ENCODE assay signal across 8 cellular contexts in the genomic region with DNA sequence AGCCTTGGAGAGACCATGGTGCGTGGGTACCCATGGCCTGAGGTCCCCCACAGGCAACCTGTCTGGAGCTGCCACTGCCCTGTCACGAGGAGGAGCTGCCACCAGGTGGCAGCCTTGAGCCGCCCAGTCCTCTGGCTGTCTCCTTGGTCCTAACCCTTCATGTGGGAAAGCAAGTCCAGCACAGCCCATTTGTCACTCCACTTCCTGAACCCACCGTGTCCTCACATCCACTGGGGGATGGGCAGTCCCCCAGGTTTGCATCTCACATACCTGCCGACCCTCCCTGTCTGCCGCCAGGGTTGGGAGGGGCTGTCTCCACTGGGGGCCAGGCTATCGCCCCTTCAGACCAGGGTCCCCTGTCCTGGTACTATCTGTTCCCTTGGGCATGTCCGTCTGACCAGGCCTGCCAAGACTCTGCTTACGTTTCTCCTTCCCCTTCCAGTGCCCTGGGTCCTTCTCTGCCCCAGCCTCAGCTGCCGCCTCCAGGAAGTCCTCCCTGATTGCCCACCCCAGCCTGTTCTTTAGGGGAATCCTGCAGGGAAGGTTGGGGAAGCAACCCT. TPM values are rescaled to one million over a fixed set of nuclear protein-coding genes. Genes with fewer than 3 reads are reported as not detected.
DNase-seq lines count a peak whose midpoint lies in the region; ATAC-seq and TF ChIP-seq lines count a peak whose summit lies in the region.

No MANE protein-coding gene starts in this region.

- H3K27ac Mint-ChIP-seq in IgD-negative memory B cell, result peak overlapping the region; percentile 63 to 92 (median 90)
- peak overlapping the region; percentile 14 for H3K27ac Mint-ChIP-seq in activated T-cell treated with anti-CD3 and anti-CD28 coated beads, Interleukin-2, amount 50 U/mL, for 72 hours
- H3K27ac Mint-ChIP-seq in natural killer cell, result peak overlapping the region; percentile 58 to 68

- H3K9me3 Mint-ChIP-seq in IgD-negative memory B cell (peaks cover 0 to 2% (median 0%) of the 10 kb centered on the region in 3 donors), natural killer cell (no peaks in the 10 kb centered on the region)
- H3K9me3 Mint-ChIP-seq in activated T-cell treated with anti-CD3 and anti-CD28 coated beads, Interleukin-2, amount 50 U/mL, for 72 hours, result no peaks in the 10 kb centered on the region

- CTCF ChIA-PET in PC-9 (lab: Charles Lee), result interaction anchor here (0.6 kb wide), 1 partner anchor 397 kb away, joined by 3 read pairs; no protein-coding TSS in a partner anchor

- WGBS in esophagus squamous epithelium, 2 donors, result 21 to 28% methylated on average over 6 to 9 of the region's 10 CpGs

- ATAC-seq in activated T-cell treated with anti-CD3 and anti-CD28 coated beads, Interleukin-2, amount 50 U/mL, for 72 hours (replicated peaks in 1 of 2), result peak in 1 of 2 donors; percentile 22
- ATAC-seq in natural killer cell, result peak in 1 of 3 donors; percentile 18
- ATAC-seq in HG02678 (IDR thresholded peaks at IDR 0.05; ENCODE audit: unreplicated experiment), result no peak

- no peak for TF ChIP-seq POLR2A in esophagus squamous epithelium (IDR thresholded peaks at IDR 0.05)

- DNase-seq in D341Med (ENCODE audit: low spot score) (peak; percentile 85), PC-9 (peak; percentile 48 to 77), esophagus squamous epithelium (lab: John Stamatoyannopoulos, UW) (no peak), natural killer cell (peak; percentile 80), superior temporal gyrus (ENCODE audit: extremely low spot score) (peak; percentile 92)
- peak; percentile 83 to 87 for DNase-seq in activated T-cell treated with anti-CD3 and anti-CD28 coated beads, Interleukin-2, amount 50 U/mL, for 72 hours

- no peak overlapping the region for H3K4me2 ChIP-seq in PC-9

- H3K36me3 ChIP-seq in PC-9 (ENCODE audit: low read depth), result no peaks in the 10 kb centered on the region
- H3K36me3 ChIP-seq in esophagus squamous epithelium, result peaks cover 2 to 33% (median 5%) of the 10 kb centered on the region in 3 donors

- POLR2A ChIA-PET in PC-9 (lab: Charles Lee; ENCODE audit: unreplicated experiment), result interaction anchor here (0.5 to 0.7 kb wide), 3 partner anchors 11 to 534 kb away, joined by 3 to 8 read pairs (median 3); partner anchors contain the start of gene CIRBP

- peaks cover 6% of the 10 kb centered on the region for H3K36me3 Mint-ChIP-seq in IgD-negative memory B cell
- peaks cover 3 to 6% of the 10 kb centered on the region in 2 donors for H3K36me3 Mint-ChIP-seq in activated T-cell treated with anti-CD3 and anti-CD28 coated beads, Interleukin-2, amount 50 U/mL, for 72 hours (ENCODE audit: insufficient read depth in 2 of 2)
- H3K36me3 Mint-ChIP-seq in natural killer cell, result no peaks in the 10 kb centered on the region

- no TSS peak for BruUV-seq in PC-9 (replicated peaks; lab: Mats Ljungman, UMichigan)

- H3K27me3 ChIP-seq in PC-9 (ENCODE audit: insufficient read depth, low read depth) (no peaks in the 10 kb centered on the region), esophagus squamous epithelium (peaks cover 0 to 23% (median 3%) of the 10 kb centered on the region in 4 donors)

- H3K4me1 ChIP-seq in PC-9 (replicated peaks; ENCODE audit: insufficient read depth) (no peaks in the 10 kb centered on the region), esophagus squamous epithelium (peaks cover 20 to 50% (median 21%) of the 10 kb centered on the region in 3 donors)

- TF ChIP-seq CTCF in PC-9 (conservative IDR thresholded peaks at IDR 0.05) (peak; percentile 83), esophagus squamous epithelium (IDR thresholded peaks at IDR 0.05) (peak; percentile 84 to 94 (median 92)), natural killer cell (IDR thresholded peaks at IDR 0.05) (peak; percentile 93)

- H3K4me3 Mint-ChIP-seq in IgD-negative memory B cell (peak overlapping the region in 2 of 4 donors; percentile 82 to 84), natural killer cell (peak overlapping the region; percentile 75)
- no peak overlapping the region for H3K4me3 Mint-ChIP-seq in activated T-cell treated with anti-CD3 and anti-CD28 coated beads, Interleukin-2, amount 50 U/mL, for 72 hours

- intact Hi-C loops in PC-9 (cut with micrococcal nuclease; ENCODE audit: unreplicated experiment) (loop anchor here (2.0 to 5.0 kb wide), 2 partner anchors 93 to 392 kb away; no protein-coding TSS in a partner anchor), esophagus squamous epithelium (cut with DNase I) (loop anchor here (10.0 kb wide), 2 partner anchors 125 to 175 kb away; partner anchors contain the start of genes APC2, DAZAP1 and GAMT), natural killer cell (cut with micrococcal nuclease) (loop anchor here (1.0 to 10.0 kb wide), 2 partner anchors 92 to 215 kb away; partner anchors contain the start of genes PCSK4 and REEP6)

- peaks cover 17% of the 10 kb centered on the region for H3K27me3 Mint-ChIP-seq in IgD-negative memory B cell
- peaks cover 10% of the 10 kb centered on the region for H3K27me3 Mint-ChIP-seq in activated T-cell treated with anti-CD3 and anti-CD28 coated beads, Interleukin-2, amount 50 U/mL, for 72 hours (ENCODE audit: low read depth)
- peaks cover 8 to 10% of the 10 kb centered on the region in 2 donors for H3K27me3 Mint-ChIP-seq in natural killer cell (ENCODE audit: low read depth in 2 of 2)

- no peaks in the 10 kb centered on the region for H3K9me3 ChIP-seq in PC-9 (ENCODE audit: insufficient read depth, low read depth)
- no peaks in the 10 kb centered on the region for H3K9me3 ChIP-seq in esophagus squamous epithelium

- no peak overlapping the region for H3K4me3 ChIP-seq in PC-9
- no peak overlapping the region for H3K4me3 ChIP-seq in esophagus squamous epithelium

- H3K9me2 ChIP-seq in PC-9 (ENCODE audit: insufficient read depth), result no peaks in the 10 kb centered on the region

- H2AFZ ChIP-seq in PC-9, result no peak overlapping the region

- H3K27ac ChIP-seq in PC-9, result no peak overlapping the region
- H3K27ac ChIP-seq in esophagus squamous epithelium, result no peak overlapping the region

- H3K4me1 Mint-ChIP-seq in IgD-negative memory B cell (peaks cover 10 to 14% (median 12%) of the 10 kb centered on the region in 3 donors), natural killer cell (peaks cover 8 to 36% of the 10 kb centered on the region in 2 donors)
- H3K4me1 Mint-ChIP-seq in activated T-cell treated with anti-CD3 and anti-CD28 coated beads, Interleukin-2, amount 50 U/mL, for 72 hours (ENCODE audit: low read depth), result peaks cover 30% of the 10 kb centered on the region

- H3K79me2 ChIP-seq in PC-9 (ENCODE audit: low read depth), result peaks cover 13% of the 10 kb centered on the region

- peaks cover 14% of the 10 kb centered on the region; the same call in 1 of the 2 replicates for H3F3A ChIP-seq in PC-9 (ENCODE audit: insufficient read depth, low read depth)

- H4K20me1 ChIP-seq in PC-9 (ENCODE audit: insufficient read depth), result peaks cover 5% of the 10 kb centered on the region

RNA-seq across cellular contexts. Expression of gene FAM174C, which starts 4.5 kb away (rescaled TPM):
- 115 TPM for polyA plus RNA-seq in IgD-negative memory B cell
- 51.8 and 64.2 TPM in 2 replicates for total RNA-seq in PC-9 (2021)
- 10 to 100 TPM; 59.8 to 69.1 TPM for total RNA-seq in activated T-cell treated with anti-CD3 and anti-CD28 coated beads, Interleukin-2, amount 50 U/mL, for 72 hours
- total RNA-seq in esophagus squamous epithelium, result 10 to 100 TPM; 31.5 to 69.8 (median 50.5) TPM
- 10 to 100 TPM; 26.6 to 33.4 (median 27.1) TPM for total RNA-seq in natural killer cell

RNA-seq across cellular contexts. Expression of gene EFNA2, which starts 5.8 kb away (rescaled TPM):
- not detected for polyA plus RNA-seq in IgD-negative memory B cell
- 1.6 TPM in 1 of 2 replicates, not detected in the other for total RNA-seq in PC-9 (2021)
- total RNA-seq in activated T-cell treated with anti-CD3 and anti-CD28 coated beads, Interleukin-2, amount 50 U/mL, for 72 hours, result not detected
- total RNA-seq in esophagus squamous epithelium, result not detected
- total RNA-seq in natural killer cell, result not detected

RNA-seq across cellular contexts. Expression of gene CIRBP, which starts 10.7 kb away (rescaled TPM):
- polyA plus RNA-seq in IgD-negative memory B cell, result 377 TPM
- 86.9 and 143 TPM in 2 replicates for total RNA-seq in PC-9 (2021)
- 100 to 1,000 TPM; 400 to 456 TPM for total RNA-seq in activated T-cell treated with anti-CD3 and anti-CD28 coated beads, Interleukin-2, amount 50 U/mL, for 72 hours
- 100 to 1,000 TPM; 116 to 415 (median 238) TPM for total RNA-seq in esophagus squamous epithelium
- total RNA-seq in natural killer cell, result 100 to 1,000 TPM; 410 to 454 (median 440) TPM

RNA-seq across cellular contexts. Expression of gene MIDN, which starts 31.5 kb away (rescaled TPM):
- polyA plus RNA-seq in IgD-negative memory B cell, result 4.8 TPM
- total RNA-seq in PC-9 (2021) (61.4 and 92.0 TPM in 2 replicates), esophagus squamous epithelium (10 to 100 TPM; 12.4 to 65.0 (median 40.4) TPM), natural killer cell (100 to 1,000 TPM; 296 to 367 (median 314) TPM)
- total RNA-seq in activated T-cell treated with anti-CD3 and anti-CD28 coated beads, Interleukin-2, amount 50 U/mL, for 72 hours, result 10 to 100 TPM; 72.3 to 75.4 TPM

RNA-seq across cellular contexts. Expression of gene ATP5F1D, which starts 38.3 kb away (rescaled TPM):
- 339 TPM for polyA plus RNA-seq in IgD-negative memory B cell
- 157 and 214 TPM in 2 replicates for total RNA-seq in PC-9 (2021)
- total RNA-seq in activated T-cell treated with anti-CD3 and anti-CD28 coated beads, Interleukin-2, amount 50 U/mL, for 72 hours, result 100 to 1,000 TPM; 169 to 201 TPM
- 100 to 1,000 TPM in 3 of 4 donors, 10 to 100 TPM in 1; 83.4 to 171 (median 132) TPM for total RNA-seq in esophagus squamous epithelium
- 100 to 1,000 TPM in 2 of 3 donors, 10 to 100 TPM in 1; 88.6 to 119 (median 104) TPM for total RNA-seq in natural killer cell

Comparison
In these comparisons a context has a peak if more than half of its experiments do, and no peak if none do; other contexts are left out.
1. H3K27ac Mint-ChIP-seq: peak in every context shown above with its lines; median percentile 90 in IgD-negative memory B cell; 63 in natural killer cell; 14 in activated T-cell treated with anti-CD3 and anti-CD28 coated beads, Interleukin-2, amount 50 U/mL, for 72 hours.